ENCODE assay signal across 22 cellular contexts in genomic region chr18:63346471-63347183, GRCh38. TPM values are rescaled to one million over a fixed set of nuclear protein-coding genes. Genes with fewer than 3 reads are reported as not detected.
DNase-seq lines count a peak whose midpoint lies in the region; ATAC-seq and TF ChIP-seq lines count a peak whose summit lies in the region.
"Had no signal": no experiment of that assay in that cellular context is flagged by ENCODE, and none has a peak within 500 bp of the region (broad histone marks: within the 10 kb centered on the region; RNA-seq: fewer than 3 reads in every experiment).

No MANE protein-coding gene starts in this region.

- H3K27me3 Mint-ChIP-seq in activated T-cell treated with anti-CD3 and anti-CD28 coated beads, Interleukin-2, amount 50 U/mL, for 24 hours, result no peaks in the 10 kb centered on the region
- H3K27me3 Mint-ChIP-seq in activated T-cell treated with anti-CD3 and anti-CD28 coated beads, Interleukin-2, amount 50 U/mL, for 72 hours (ENCODE audit: low read depth), result no peaks in the 10 kb centered on the region
- no peaks in the 10 kb centered on the region for H3K27me3 Mint-ChIP-seq in osteocyte (ENCODE audit: unreplicated experiment)
- H3K27me3 Mint-ChIP-seq: activated CD4-positive, alpha-beta memory T cell treated with anti-CD3 and anti-CD28 coated beads for 36 hours had no signal

- no peak overlapping the region for H3K4me3 Mint-ChIP-seq in activated T-cell treated with anti-CD3 and anti-CD28 coated beads, Interleukin-2, amount 50 U/mL, for 24 hours
- no peak overlapping the region for H3K4me3 Mint-ChIP-seq in activated T-cell treated with anti-CD3 and anti-CD28 coated beads, Interleukin-2, amount 50 U/mL, for 72 hours
- H3K4me3 Mint-ChIP-seq in osteocyte (ENCODE audit: unreplicated experiment), result no peak overlapping the region
- H3K4me3 Mint-ChIP-seq: activated CD4-positive, alpha-beta memory T cell treated with anti-CD3 and anti-CD28 coated beads for 36 hours; endodermal cell; nephron had no signal

- peak overlapping the region; percentile 10 for H3K27ac Mint-ChIP-seq in activated T-cell treated with anti-CD3 and anti-CD28 coated beads, Interleukin-2, amount 50 U/mL, for 24 hours
- no peak overlapping the region for H3K27ac Mint-ChIP-seq in activated T-cell treated with anti-CD3 and anti-CD28 coated beads, Interleukin-2, amount 50 U/mL, for 72 hours
- peak overlapping the region; percentile 2 for H3K27ac Mint-ChIP-seq in osteocyte (ENCODE audit: unreplicated experiment)
- H3K27ac Mint-ChIP-seq: activated CD4-positive, alpha-beta memory T cell treated with anti-CD3 and anti-CD28 coated beads for 36 hours; endodermal cell; nephron had no signal

- DNase-seq in activated T-cell treated with anti-CD3 and anti-CD28 coated beads, Interleukin-2, amount 50 U/mL, for 24 hours, result no peak
- DNase-seq in activated T-cell treated with anti-CD3 and anti-CD28 coated beads, Interleukin-2, amount 50 U/mL, for 72 hours, result no peak
- DNase-seq in esophagus squamous epithelium (lab: John Stamatoyannopoulos, UW) (no peak), osteocyte (ENCODE audit: extremely low spot score, unreplicated experiment) (no peak), caudate nucleus (lab: John Stamatoyannopoulos, UW) (no peak), GM10266 (ENCODE audit: extremely low spot score) (no peak), NCI-H1417 treated with DMSO at 0.1 percent for 48 hours (lab: John Stamatoyannopoulos, UW) (no peak), stomach (no peak)
- DNase-seq: activated CD4-positive, alpha-beta memory T cell treated with anti-CD3 and anti-CD28 coated beads for 36 hours; DMS53; endodermal cell; foreskin melanocyte; NCI-H1048; NCI-H82; PC-9; stimulated activated CD4-positive, alpha-beta T cell treated with anti-CD3 and anti-CD28 coated beads, Interleukin-4, amount 100 ng/mL, for 24 hours; stimulated activated CD8-positive, alpha-beta memory T cell treated with anti-CD3 and anti-CD28 coated beads, Interleukin-4, amount 100 ng/mL, for 48 hours; tibial artery had no signal

- H3K9me3 Mint-ChIP-seq in activated T-cell treated with anti-CD3 and anti-CD28 coated beads, Interleukin-2, amount 50 U/mL, for 24 hours, result no peaks in the 10 kb centered on the region
- no peaks in the 10 kb centered on the region for H3K9me3 Mint-ChIP-seq in activated T-cell treated with anti-CD3 and anti-CD28 coated beads, Interleukin-2, amount 50 U/mL, for 72 hours
- H3K9me3 Mint-ChIP-seq in osteocyte (ENCODE audit: unreplicated experiment), result no peaks in the 10 kb centered on the region
- H3K9me3 Mint-ChIP-seq: activated CD4-positive, alpha-beta memory T cell treated with anti-CD3 and anti-CD28 coated beads for 36 hours; endodermal cell; nephron had no signal

- TF ChIP-seq POLR2A in esophagus squamous epithelium (IDR thresholded peaks at IDR 0.05) (no peak), stomach (IDR thresholded peaks at IDR 0.05) (no peak)

- no peaks in the 10 kb centered on the region for H3K4me1 Mint-ChIP-seq in activated T-cell treated with anti-CD3 and anti-CD28 coated beads, Interleukin-2, amount 50 U/mL, for 24 hours (ENCODE audit: low read depth)
- no peaks in the 10 kb centered on the region for H3K4me1 Mint-ChIP-seq in activated T-cell treated with anti-CD3 and anti-CD28 coated beads, Interleukin-2, amount 50 U/mL, for 72 hours (ENCODE audit: low read depth)
- H3K4me1 Mint-ChIP-seq in osteocyte (ENCODE audit: unreplicated experiment), result peaks cover 2% of the 10 kb centered on the region
- H3K4me1 Mint-ChIP-seq: endodermal cell, nephron had no signal

- H3K27ac ChIP-seq in esophagus squamous epithelium (peak overlapping the region; percentile 81 to 90 (median 86)), caudate nucleus (ENCODE audit: low read depth, low read length) (no peak overlapping the region), stomach (no peak overlapping the region)
- H3K27ac ChIP-seq: C4-2B, PC-9, tibial artery had no signal

- no peak for TF ChIP-seq EP300 in stomach (IDR thresholded peaks at IDR 0.05)

- WGBS in esophagus squamous epithelium, 2 donors, result 55 to 61% methylated on average over 7 of the region's 7 CpGs
- 84 to 95% (median 91%) methylated on average over 7 of the region's 7 CpGs for WGBS in stomach, 5 donors

- H3K9me3 ChIP-seq in esophagus squamous epithelium (no peaks in the 10 kb centered on the region), stomach (no peaks in the 10 kb centered on the region)
- H3K9me3 ChIP-seq: tibial artery had no signal

- H3K4me3 ChIP-seq in esophagus squamous epithelium, result peak overlapping the region in 1 of 4 donors; percentile 3
- H3K4me3 ChIP-seq in stomach, result no peak overlapping the region
- H3K4me3 ChIP-seq: K562, lung, PC-9, tibial artery had no signal

- H3K36me3 ChIP-seq in esophagus squamous epithelium, result peaks cover 15 to 92% (median 26%) of the 10 kb centered on the region in 3 donors
- peaks cover 59 to 100% (median 100%) of the 10 kb centered on the region in 4 donors for H3K36me3 ChIP-seq in stomach

- H3K27me3 ChIP-seq in esophagus squamous epithelium (no peaks in the 10 kb centered on the region), stomach (no peaks in the 10 kb centered on the region)
- H3K27me3 ChIP-seq: tibial artery had no signal

- H3K4me1 ChIP-seq in esophagus squamous epithelium (peaks cover 9 to 41% (median 18%) of the 10 kb centered on the region in 3 donors), stomach (peaks cover 0 to 22% (median 13%) of the 10 kb centered on the region in 4 donors)

- intact Hi-C loops in esophagus squamous epithelium (cut with DNase I) (no loop called here), stomach (cut with DNase I; ENCODE audit: low total_unique reads) (no loop called here)

- TF ChIP-seq CTCF in esophagus squamous epithelium (IDR thresholded peaks at IDR 0.05) (no peak), osteocyte (IDR thresholded peaks at IDR 0.05) (no peak), GM10266 (IDR thresholded peaks at IDR 0.05; ENCODE audit: control insufficient read depth, insufficient read depth, low read depth, missing control alignments) (no peak), stomach (IDR thresholded peaks at IDR 0.05) (no peak)

- no peak for ATAC-seq in activated T-cell treated with anti-CD3 and anti-CD28 coated beads, Interleukin-2, amount 50 U/mL, for 72 hours (replicated peaks in 1 of 2)
- ATAC-seq: K562 had no signal

- peaks cover 91% of the 10 kb centered on the region for H3K36me3 Mint-ChIP-seq in activated T-cell treated with anti-CD3 and anti-CD28 coated beads, Interleukin-2, amount 50 U/mL, for 24 hours (ENCODE audit: low read depth)
- H3K36me3 Mint-ChIP-seq in activated T-cell treated with anti-CD3 and anti-CD28 coated beads, Interleukin-2, amount 50 U/mL, for 72 hours (ENCODE audit: insufficient read depth in 2 of 2), result peaks cover 3 to 37% of the 10 kb centered on the region in 2 donors
- H3K36me3 Mint-ChIP-seq in osteocyte (ENCODE audit: unreplicated experiment), result peaks cover 45% of the 10 kb centered on the region

RNA-seq across cellular contexts. Expression of gene KDSR, which starts 20.4 kb away (rescaled TPM):
- total RNA-seq in activated T-cell treated with anti-CD3 and anti-CD28 coated beads, Interleukin-2, amount 50 U/mL, for 72 hours, result 10 to 100 TPM; 69.6 to 81.0 TPM
- total RNA-seq in esophagus squamous epithelium (10 to 100 TPM; 20.8 to 42.3 (median 23.0) TPM), osteocyte (87.7 and 90.5 TPM in 2 replicates), stomach (100 to 1,000 TPM in 1 of 5 donors, 10 to 100 TPM in 2, 1 to 10 TPM in 2; 6.4 to 199 (median 23.3) TPM)
- polyA plus RNA-seq in stomach, result 10 to 100 TPM in 1 of 3 donors, 1 to 10 TPM in 2; 8.2 to 13.3 (median 9.9) TPM

RNA-seq across cellular contexts. Expression of gene BCL2, which starts 27.1 kb away (rescaled TPM):
- 100 to 1,000 TPM in 1 of 2 donors, 10 to 100 TPM in 1; 98.3 to 133 TPM for total RNA-seq in activated T-cell treated with anti-CD3 and anti-CD28 coated beads, Interleukin-2, amount 50 U/mL, for 72 hours
- total RNA-seq in esophagus squamous epithelium, result 10 to 100 TPM in 1 of 4 donors, 1 to 10 TPM in 3; 3.1 to 17.4 (median 4.2) TPM
- 2.5 and 3.2 TPM in 2 replicates for total RNA-seq in osteocyte
- total RNA-seq in stomach, result 10 to 100 TPM in 3 of 5 donors, 1 to 10 TPM in 2; 3.5 to 53.9 (median 12.1) TPM
- 1 to 10 TPM; 1.5 to 3.7 (median 1.5) TPM for polyA plus RNA-seq in stomach

Comparison
In these comparisons a context has a peak if more than half of its experiments do, and no peak if none do; other contexts are left out.
1. H3K27ac ChIP-seq: peak in esophagus squamous epithelium (4 of 4); none in caudate nucleus (single experiment) and stomach (0 of 5).